ENCODE assay signal across 10 cellular contexts in genomic region chr2:41933585-41934322, GRCh38.
DNase-seq lines count a peak whose midpoint lies in the region; ATAC-seq and TF ChIP-seq lines count a peak whose summit lies in the region.
"Had no signal": no experiment of that assay in that cellular context is flagged by ENCODE, and none has a peak within 500 bp of the region (broad histone marks: within the 10 kb centered on the region; RNA-seq: fewer than 3 reads in every experiment).

No MANE protein-coding gene starts in this region.

- H3K9me3 ChIP-seq in hepatocyte (ENCODE audit: low read depth) (no peaks in the 10 kb centered on the region), subcutaneous abdominal adipose tissue (ENCODE audit: control insufficient read depth in 5 of 5, low read length in 5 of 5) (no peaks in the 10 kb centered on the region)

- DNase-seq in GOT3 (lab: John Stamatoyannopoulos, UW) (peak; percentile 20), astrocyte of the hippocampus (ENCODE audit: low read depth, low spot score) (peak; percentile 71), hepatocyte (ENCODE audit: low spot score) (peak; percentile 75), NCI-H345 treated with DMSO at 0.1 percent for 48 hours (lab: John Stamatoyannopoulos, UW; ENCODE audit: unreplicated experiment) (no peak), NCI-H510A (lab: John Stamatoyannopoulos, UW) (no peak)
- DNase-seq: naive B cell, NCI-H1105 treated with DMSO at 0.1 percent for 48 hours had no signal

- H3K9ac ChIP-seq in subcutaneous abdominal adipose tissue (ENCODE audit: low read length in 5 of 5), result peak overlapping the region in 3 of 5 donors; percentile 37 to 63 (median 49)

- no peak for TF ChIP-seq CTCF in hepatocyte (IDR thresholded peaks at IDR 0.05; ENCODE audit: poor library complexity)

- WGBS in hepatocyte (ENCODE audit: low lambda C conversion rate, missing lambda C conversion rate), result 77% methylated on average over 8 of the region's 8 CpGs

- no peaks in the 10 kb centered on the region for H3K27me3 ChIP-seq in hepatocyte
- H3K27me3 ChIP-seq in subcutaneous abdominal adipose tissue (ENCODE audit: control insufficient read depth in 5 of 5, insufficient read depth in 4 of 5, low read length in 5 of 5), result no peaks in the 10 kb centered on the region

- H3K9me2 ChIP-seq in hepatocyte (replicated peaks; ENCODE audit: insufficient read depth), result no peaks in the 10 kb centered on the region

- H3K79me2 ChIP-seq in hepatocyte, result no peaks in the 10 kb centered on the region

- peak overlapping the region; percentile 55 for H3K4me2 ChIP-seq in hepatocyte

- H3K27ac ChIP-seq in hepatocyte (peak overlapping the region; percentile 90), subcutaneous abdominal adipose tissue (ENCODE audit: low read depth, low read length) (peak overlapping the region; percentile 88)

- H3K36me3 ChIP-seq in hepatocyte (replicated peaks; ENCODE audit: insufficient read depth, low read depth), result no peaks in the 10 kb centered on the region
- H3K36me3 ChIP-seq in subcutaneous abdominal adipose tissue (ENCODE audit: control insufficient read depth in 5 of 5, insufficient read depth in 5 of 5, low read length in 5 of 5), result no peaks in the 10 kb centered on the region

- H3K4me1 ChIP-seq in hepatocyte (ENCODE audit: insufficient read depth), result peaks cover 46% of the 10 kb centered on the region
- H3K4me1 ChIP-seq in subcutaneous abdominal adipose tissue (ENCODE audit: control insufficient read depth in 5 of 5, insufficient read depth in 5 of 5, low read length in 5 of 5), result peaks cover 21 to 65% (median 56%) of the 10 kb centered on the region in 5 donors

- H2AFZ ChIP-seq in hepatocyte, result no peak overlapping the region

- ATAC-seq in GM18519 (IDR thresholded peaks at IDR 0.05; ENCODE audit: low FRiP score, unreplicated experiment) (no peak), HG02981 (IDR thresholded peaks at IDR 0.05; ENCODE audit: unreplicated experiment) (no peak)

- H4K20me1 ChIP-seq in hepatocyte (ENCODE audit: insufficient read depth, poor library complexity, severe bottlenecking), result no peaks in the 10 kb centered on the region

- H3K4me3 ChIP-seq in hepatocyte, result no peak overlapping the region
- no peak overlapping the region for H3K4me3 ChIP-seq in subcutaneous abdominal adipose tissue (ENCODE audit: low read depth in 1 of 5, low read length in 5 of 5)

Comparison
In these comparisons a context has a peak if more than half of its experiments do, and no peak if none do; other contexts are left out.
1. DNase-seq: peak in GOT3 (single experiment), astrocyte of the hippocampus (single experiment) and hepatocyte (single experiment); none in NCI-H345 treated with DMSO at 0.1 percent for 48 hours (single experiment) and NCI-H510A (single experiment).